In the genomic region with DNA sequence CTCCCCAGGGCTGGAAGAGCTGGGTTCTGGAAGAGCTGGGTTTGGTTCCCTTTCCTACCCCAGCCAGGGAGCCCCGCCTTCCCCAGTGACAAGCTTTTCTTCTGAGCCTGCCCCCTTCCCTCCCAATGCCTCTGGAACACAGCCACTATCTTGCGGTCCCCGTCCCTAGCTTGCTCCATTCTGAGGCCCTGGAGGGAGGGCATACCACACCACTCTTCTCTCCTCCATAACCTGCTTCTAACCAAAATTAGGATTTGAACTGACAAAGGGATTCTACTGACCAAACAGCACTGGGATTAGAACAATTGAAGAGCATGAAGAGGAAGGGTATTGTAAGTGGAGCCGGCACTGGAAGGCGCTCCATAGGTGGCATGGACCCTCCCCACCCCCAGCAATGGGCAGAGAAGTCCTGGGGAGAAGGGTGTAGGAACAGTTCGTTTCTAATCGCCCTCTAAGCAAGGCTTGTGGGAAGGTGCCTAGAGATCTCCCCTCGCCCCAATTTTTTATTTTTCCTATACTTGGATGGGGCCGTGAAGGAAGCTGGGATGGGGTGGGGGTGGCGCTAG, we compare ENCODE assay signal across 8 cellular contexts. TPM values are rescaled to one million over a fixed set of nuclear protein-coding genes. Genes with fewer than 3 reads are reported as not detected.
DNase-seq lines count a peak whose midpoint lies in the region; ATAC-seq and TF ChIP-seq lines count a peak whose summit lies in the region.

No MANE protein-coding gene starts in this region.

- H3K36me3 Mint-ChIP-seq in activated T-helper 1 cell treated with anti-CD3 and anti-CD28 coated beads, Interleukin-12 subunit alpha, Interleukin-12 subunit beta, Interleukin-2, Interleukin-4 antibody, amounts not matched to agents 30 ng/mL and 10 ng/mL and 1 ng/mL, durations not matched to agents 14 hours and 24 hours and 36 hours (ENCODE audit: low read depth): peaks cover 27% of the 10 kb centered on the region
- no peaks in the 10 kb centered on the region for H3K36me3 Mint-ChIP-seq in glutamatergic neuron (ENCODE audit: unreplicated experiment)

- ATAC-seq in omental fat pad (ENCODE audit: low FRiP score) (peak; percentile 25), GM21515 (IDR thresholded peaks at IDR 0.05; ENCODE audit: unreplicated experiment) (no peak), GM18868 (IDR thresholded peaks at IDR 0.05; ENCODE audit: unreplicated experiment) (no peak)

- H3K4me1 Mint-ChIP-seq in activated T-helper 1 cell treated with anti-CD3 and anti-CD28 coated beads, Interleukin-12 subunit alpha, Interleukin-12 subunit beta, Interleukin-2, Interleukin-4 antibody, amounts not matched to agents 30 ng/mL and 10 ng/mL and 1 ng/mL, durations not matched to agents 14 hours and 24 hours and 36 hours (ENCODE audit: low read depth): peaks cover 37% of the 10 kb centered on the region
- H3K4me1 Mint-ChIP-seq in glutamatergic neuron (ENCODE audit: low read depth, unreplicated experiment): peaks cover 23% of the 10 kb centered on the region

- intact Hi-C loops in activated T-helper 1 cell treated with anti-CD3 and anti-CD28 coated beads, Interleukin-12 subunit alpha, Interleukin-12 subunit beta, Interleukin-2, Interleukin-4 antibody, amounts not matched to agents 30 ng/mL and 10 ng/mL and 1 ng/mL, durations not matched to agents 14 hours and 24 hours and 36 hours (cut with micrococcal nuclease): loop anchor here (1.0 to 5.0 kb wide), 4 partner anchors 51 to 686 kb away; a partner anchor contains a TSS

- peak overlapping the region; percentile 86 for H3K4me3 Mint-ChIP-seq in activated T-helper 1 cell treated with anti-CD3 and anti-CD28 coated beads, Interleukin-12 subunit alpha, Interleukin-12 subunit beta, Interleukin-2, Interleukin-4 antibody, amounts not matched to agents 30 ng/mL and 10 ng/mL and 1 ng/mL, durations not matched to agents 14 hours and 24 hours and 36 hours
- H3K4me3 Mint-ChIP-seq in glutamatergic neuron (ENCODE audit: unreplicated experiment): peak overlapping the region; percentile 90

- H3K27ac Mint-ChIP-seq in activated T-helper 1 cell treated with anti-CD3 and anti-CD28 coated beads, Interleukin-12 subunit alpha, Interleukin-12 subunit beta, Interleukin-2, Interleukin-4 antibody, amounts not matched to agents 30 ng/mL and 10 ng/mL and 1 ng/mL, durations not matched to agents 14 hours and 24 hours and 36 hours: peak overlapping the region; percentile 57
- H3K27ac Mint-ChIP-seq in glutamatergic neuron (ENCODE audit: unreplicated experiment): peak overlapping the region; percentile 7

- H3K27me3 Mint-ChIP-seq in activated T-helper 1 cell treated with anti-CD3 and anti-CD28 coated beads, Interleukin-12 subunit alpha, Interleukin-12 subunit beta, Interleukin-2, Interleukin-4 antibody, amounts not matched to agents 30 ng/mL and 10 ng/mL and 1 ng/mL, durations not matched to agents 14 hours and 24 hours and 36 hours (ENCODE audit: insufficient read depth): no peaks in the 10 kb centered on the region
- H3K27me3 Mint-ChIP-seq in glutamatergic neuron (ENCODE audit: unreplicated experiment): peaks cover 5% of the 10 kb centered on the region

- TF ChIP-seq CTCF in glutamatergic neuron (IDR thresholded peaks at IDR 0.05; ENCODE audit: partially characterized antibody, unreplicated experiment): no peak
- TF ChIP-seq CTCF in omental fat pad (IDR thresholded peaks at IDR 0.05): no peak

- DNase-seq in ELR (ENCODE audit: low read depth) (peak; percentile 77), LoVo (ENCODE audit: low spot score) (peak; percentile 28), glutamatergic neuron (no peak), omental fat pad (ENCODE audit: low spot score) (no peak), NCI-H2107 treated with DMSO at 0.1 percent for 48 hours (lab: John Stamatoyannopoulos, UW; ENCODE audit: unreplicated experiment) (no peak)
- DNase-seq in activated T-helper 1 cell treated with anti-CD3 and anti-CD28 coated beads, Interleukin-12 subunit alpha, Interleukin-12 subunit beta, Interleukin-2, Interleukin-4 antibody, amounts not matched to agents 30 ng/mL and 10 ng/mL and 1 ng/mL, durations not matched to agents 14 hours and 24 hours and 36 hours (ENCODE audit: low spot score): no peak

- no peaks in the 10 kb centered on the region for H3K9me3 Mint-ChIP-seq in activated T-helper 1 cell treated with anti-CD3 and anti-CD28 coated beads, Interleukin-12 subunit alpha, Interleukin-12 subunit beta, Interleukin-2, Interleukin-4 antibody, amounts not matched to agents 30 ng/mL and 10 ng/mL and 1 ng/mL, durations not matched to agents 14 hours and 24 hours and 36 hours
- H3K9me3 Mint-ChIP-seq in glutamatergic neuron (ENCODE audit: unreplicated experiment): peaks cover 9% of the 10 kb centered on the region

RNA-seq across cellular contexts. Expression of a gene that starts 0.7 kb away (rescaled TPM):
- total RNA-seq in activated T-helper 1 cell treated with anti-CD3 and anti-CD28 coated beads, Interleukin-12 subunit alpha, Interleukin-12 subunit beta, Interleukin-2, Interleukin-4 antibody, amounts not matched to agents 30 ng/mL and 10 ng/mL and 1 ng/mL, durations not matched to agents 14 hours and 24 hours and 36 hours: 25.3 and 25.9 TPM in 2 replicates
- 21.6 TPM for total RNA-seq in glutamatergic neuron (ENCODE audit: unreplicated experiment)
- total RNA-seq in omental fat pad: 10 to 100 TPM in 3 of 4 donors, 1 to 10 TPM in 1; 9.6 to 28.8 (median 15.5) TPM

RNA-seq across cellular contexts. Expression of a gene that starts 51.8 kb away (rescaled TPM):
- 53.0 and 53.1 TPM in 2 replicates for total RNA-seq in activated T-helper 1 cell treated with anti-CD3 and anti-CD28 coated beads, Interleukin-12 subunit alpha, Interleukin-12 subunit beta, Interleukin-2, Interleukin-4 antibody, amounts not matched to agents 30 ng/mL and 10 ng/mL and 1 ng/mL, durations not matched to agents 14 hours and 24 hours and 36 hours
- total RNA-seq in glutamatergic neuron (ENCODE audit: unreplicated experiment) (8.2 TPM), omental fat pad (1 to 10 TPM in 1 of 4 donors, under 1 TPM in 3; 0.13 to 2.3 (median 0.50) TPM)

Comparison
In these comparisons a context has a peak if more than half of its experiments do, and no peak if none do; other contexts are left out.
1. DNase-seq: peak in ELR (single experiment) and LoVo (single experiment); none in activated T-helper 1 cell treated with anti-CD3 and anti-CD28 coated beads, Interleukin-12 subunit alpha, Interleukin-12 subunit beta, Interleukin-2, Interleukin-4 antibody, amounts not matched to agents 30 ng/mL and 10 ng/mL and 1 ng/mL, durations not matched to agents 14 hours and 24 hours and 36 hours (single experiment), glutamatergic neuron (single experiment), omental fat pad (single experiment) and NCI-H2107 treated with DMSO at 0.1 percent for 48 hours (single experiment).